ENCODE assay signal across 7 cellular contexts in the genomic region with DNA sequence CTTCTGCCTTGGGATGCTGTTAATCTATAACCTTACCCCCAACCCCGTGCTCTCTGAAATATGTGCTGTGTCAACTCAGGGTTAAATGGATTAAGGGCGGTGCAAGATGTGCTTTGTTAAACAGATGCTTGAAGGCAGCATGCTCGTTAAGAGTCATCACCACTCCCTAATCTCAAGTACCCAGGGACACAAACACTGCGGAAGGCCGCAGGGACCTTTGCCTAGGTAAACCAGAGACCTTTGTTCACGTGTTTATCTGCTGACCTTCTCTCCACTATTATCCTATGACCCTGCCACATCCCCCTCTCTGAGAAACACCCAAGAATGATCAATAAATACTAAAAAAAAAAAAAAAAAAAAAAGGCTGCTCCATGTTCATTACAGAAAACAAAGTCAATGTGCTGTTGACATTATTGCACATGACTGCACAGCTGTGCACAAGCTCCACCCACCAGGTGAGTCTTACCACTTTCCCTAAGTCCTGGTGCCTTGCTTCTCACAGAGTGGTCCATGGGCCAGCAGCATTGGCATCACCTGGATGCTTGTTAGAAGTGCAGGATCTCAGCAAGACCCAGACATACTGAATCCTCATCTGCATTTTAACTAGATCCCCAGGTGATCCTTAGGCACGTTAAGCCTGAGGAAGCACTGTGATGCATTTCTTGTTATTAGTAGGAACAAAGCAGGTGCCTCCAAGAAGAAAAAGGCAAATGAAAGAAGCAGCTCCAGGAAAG.
A peak's percentile ranks its signal among the peaks of the same experiment; 100 is the strongest.
DNase-seq lines count a peak whose midpoint lies in the region; ATAC-seq and TF ChIP-seq lines count a peak whose summit lies in the region.
"Not testable (repeated sequence)": the region's sequence is repeated elsewhere in the genome, so short reads cannot be mapped to it uniquely, and the experiment has no call there.

No MANE protein-coding gene starts in this region.

- H3K4me1 ChIP-seq in GM23248 (ENCODE audit: insufficient read depth), result peaks cover 49% of the 10 kb centered on the region
- peaks cover 12% of the 10 kb centered on the region for H3K4me1 ChIP-seq in fibroblast of lung (ENCODE audit: control insufficient read depth, extremely low read depth, insufficient read depth, low read length)
- H3K4me1 ChIP-seq in right lobe of liver, result not testable (repeated sequence)
- peaks cover 17% of the 10 kb centered on the region for H3K4me1 ChIP-seq in smooth muscle cell (ENCODE audit: low read depth)

- not testable (repeated sequence) for H2AFZ ChIP-seq in GM23248; fibroblast of lung (ENCODE audit: low read length); smooth muscle cell (ENCODE audit: low read depth)

- intact Hi-C loops in right lobe of liver (cut with DNase I), result not testable (repeated sequence)

- H3K4me2 ChIP-seq in GM23248 (ENCODE audit: unreplicated experiment) (peak overlapping the region; percentile 83), fibroblast of lung (ENCODE audit: extremely low read depth, insufficient read depth, low read length) (peak overlapping the region; percentile 46), smooth muscle cell (peak overlapping the region; percentile 11)

- H3K27ac ChIP-seq in GM23248 (peak overlapping the region; percentile 86), brain microvascular endothelial cell (peak overlapping the region; percentile 97), smooth muscle cell (ENCODE audit: low read depth) (peak overlapping the region; percentile 83)
- not testable (repeated sequence) for H3K27ac ChIP-seq in fibroblast of lung (ENCODE audit: insufficient read depth, low read length); right lobe of liver

- H3K9me2 ChIP-seq in GM23248 (ENCODE audit: insufficient read depth), result not testable (repeated sequence)

- not testable (repeated sequence) for DNase-seq in GM23248; brain microvascular endothelial cell; fibroblast of lung (ENCODE audit: low read depth in 2 of 2); right lobe of liver; smooth muscle cell (lab: John Stamatoyannopoulos, UW; ENCODE audit: unreplicated experiment)
- DNase-seq in NCI-H2029 (lab: John Stamatoyannopoulos, UW) (peak; percentile 40), NCI-H748 (lab: John Stamatoyannopoulos, UW; ENCODE audit: unreplicated experiment) (peak; percentile 82)

- H3F3A ChIP-seq in GM23248 (ENCODE audit: insufficient read depth) (peaks cover 48% of the 10 kb centered on the region), smooth muscle cell (ENCODE audit: low read depth) (peaks cover 11% of the 10 kb centered on the region)

- in situ Hi-C loops in GM23248 (cut with MboI); brain microvascular endothelial cell (cut with HindIII; ENCODE audit: low pct_ligation_motif_present, low sequenced_read_pairs): not testable (repeated sequence)

- WGBS in GM23248 (ENCODE audit: low coverage in 1 of 2, low lambda C conversion rate in 2 of 2, missing lambda C conversion rate in 2 of 2), 2 experiments, result 48 to 49% methylated on average over 7 of the region's 7 CpGs
- 22% methylated on average over 7 of the region's 7 CpGs for WGBS in right lobe of liver (ENCODE audit: insufficient coverage, low coverage, low lambda C conversion rate, missing lambda C conversion rate)
- WGBS in smooth muscle cell (ENCODE audit: low lambda C conversion rate), result 46% methylated on average over 7 of the region's 7 CpGs

- H3K4me3 ChIP-seq in GM23248; brain microvascular endothelial cell (ENCODE audit: low read depth, low read length); fibroblast of lung (replicated peaks in 1 of 4; ENCODE audit: control extremely low read depth in 1 of 4, insufficient read depth in 1 of 4, low read depth in 3 of 4, low read length in 4 of 4); right lobe of liver; smooth muscle cell: not testable (repeated sequence)

- not testable (repeated sequence) for H3K9me3 ChIP-seq in GM23248 (ENCODE audit: low read depth); fibroblast of lung (ENCODE audit: control insufficient read depth, insufficient read depth, low read depth, low read length); right lobe of liver; smooth muscle cell (replicated peaks; ENCODE audit: low read depth)

- H3K9ac ChIP-seq in GM23248, result 0 out of 2 replicates have a peak overlapping the region, but pooled peaks have one; percentile 16
- H3K9ac ChIP-seq in fibroblast of lung (ENCODE audit: insufficient read depth, low read length); smooth muscle cell (ENCODE audit: low read depth): not testable (repeated sequence)

- H3K79me2 ChIP-seq in GM23248 (ENCODE audit: insufficient read depth); fibroblast of lung (ENCODE audit: control insufficient read depth, insufficient read depth, low read length); smooth muscle cell (ENCODE audit: low read depth): not testable (repeated sequence)

- not testable (repeated sequence) for TF ChIP-seq CTCF in brain microvascular endothelial cell (IDR thresholded peaks at IDR 0.05; ENCODE audit: low read depth, low read length, missing control alignments); fibroblast of lung (conservative IDR thresholded peaks at IDR 0.05 in 1 of 2, IDR thresholded peaks at IDR 0.05 in 1 of 2; ENCODE audit: low read depth in 1 of 2, low read length in 2 of 2); right lobe of liver (IDR thresholded peaks at IDR 0.05); smooth muscle cell (IDR thresholded peaks at IDR 0.05; ENCODE audit: borderline replicate concordance, insufficient read depth, poor library complexity, severe bottlenecking)

- ATAC-seq in right lobe of liver, result peak in 3 of 4 donors; percentile 56 to 70 (median 70)

- not testable (repeated sequence) for H4K20me1 ChIP-seq in GM23248 (ENCODE audit: insufficient read depth); fibroblast of lung (ENCODE audit: control insufficient read depth, extremely low read depth, insufficient read depth, low read length); smooth muscle cell (ENCODE audit: low read depth)

- H3K27me3 ChIP-seq in GM23248 (replicated peaks; ENCODE audit: insufficient read depth); brain microvascular endothelial cell (replicated peaks); fibroblast of lung (ENCODE audit: control insufficient read depth, insufficient read depth, low read length); right lobe of liver; smooth muscle cell (ENCODE audit: low read depth): not testable (repeated sequence)

- not testable (repeated sequence) for TF ChIP-seq POLR2A in right lobe of liver (IDR thresholded peaks at IDR 0.05)

- not testable (repeated sequence) for H3K36me3 ChIP-seq in GM23248 (ENCODE audit: low read depth); brain microvascular endothelial cell (replicated peaks); fibroblast of lung (ENCODE audit: control insufficient read depth, insufficient read depth, low read length); right lobe of liver; smooth muscle cell (ENCODE audit: low read depth)

Comparison
In these comparisons a context has a peak if more than half of its experiments do, and no peak if none do; other contexts are left out.
1. H3K4me2 ChIP-seq: peak in every context shown above with its lines; median percentile 83 in GM23248; 46 in fibroblast of lung; 11 in smooth muscle cell.